1 cellular context compared by ENCODE assay signal in the genomic region with DNA sequence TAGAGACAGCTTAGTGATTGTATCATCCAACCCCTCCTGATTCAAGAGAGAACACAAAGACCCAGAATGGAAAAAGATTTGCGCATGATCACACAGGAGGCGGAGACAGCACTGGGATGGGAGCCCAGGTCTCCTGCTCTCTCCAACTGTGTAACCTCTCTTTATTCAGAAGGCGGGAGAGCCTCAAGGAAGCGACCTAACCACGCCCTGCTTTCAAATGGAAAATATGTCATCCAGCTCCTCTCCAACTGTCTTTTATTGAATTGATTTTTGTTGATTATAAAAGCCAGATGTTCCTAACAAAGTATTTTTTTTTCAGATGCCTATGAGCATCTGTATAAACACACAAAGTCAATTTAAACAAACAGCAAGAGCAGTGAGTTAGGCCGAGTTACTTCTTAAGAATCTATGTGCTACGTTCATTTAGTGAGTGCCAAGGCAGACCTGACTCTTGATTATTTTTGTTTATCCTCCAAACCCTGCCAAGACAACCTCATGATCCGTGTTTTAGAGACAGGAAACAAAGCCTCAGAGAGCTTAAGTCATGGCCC.
TF ChIP-seq lines count a peak whose summit lies in the region.

No MANE protein-coding gene starts in this region.

TF ChIP-seq in WTC11, 78 proteins besides CTCF, POLR2A, EP300 and RAD21 (continued from another document):
- TF ChIP-seq, protein P1, sequence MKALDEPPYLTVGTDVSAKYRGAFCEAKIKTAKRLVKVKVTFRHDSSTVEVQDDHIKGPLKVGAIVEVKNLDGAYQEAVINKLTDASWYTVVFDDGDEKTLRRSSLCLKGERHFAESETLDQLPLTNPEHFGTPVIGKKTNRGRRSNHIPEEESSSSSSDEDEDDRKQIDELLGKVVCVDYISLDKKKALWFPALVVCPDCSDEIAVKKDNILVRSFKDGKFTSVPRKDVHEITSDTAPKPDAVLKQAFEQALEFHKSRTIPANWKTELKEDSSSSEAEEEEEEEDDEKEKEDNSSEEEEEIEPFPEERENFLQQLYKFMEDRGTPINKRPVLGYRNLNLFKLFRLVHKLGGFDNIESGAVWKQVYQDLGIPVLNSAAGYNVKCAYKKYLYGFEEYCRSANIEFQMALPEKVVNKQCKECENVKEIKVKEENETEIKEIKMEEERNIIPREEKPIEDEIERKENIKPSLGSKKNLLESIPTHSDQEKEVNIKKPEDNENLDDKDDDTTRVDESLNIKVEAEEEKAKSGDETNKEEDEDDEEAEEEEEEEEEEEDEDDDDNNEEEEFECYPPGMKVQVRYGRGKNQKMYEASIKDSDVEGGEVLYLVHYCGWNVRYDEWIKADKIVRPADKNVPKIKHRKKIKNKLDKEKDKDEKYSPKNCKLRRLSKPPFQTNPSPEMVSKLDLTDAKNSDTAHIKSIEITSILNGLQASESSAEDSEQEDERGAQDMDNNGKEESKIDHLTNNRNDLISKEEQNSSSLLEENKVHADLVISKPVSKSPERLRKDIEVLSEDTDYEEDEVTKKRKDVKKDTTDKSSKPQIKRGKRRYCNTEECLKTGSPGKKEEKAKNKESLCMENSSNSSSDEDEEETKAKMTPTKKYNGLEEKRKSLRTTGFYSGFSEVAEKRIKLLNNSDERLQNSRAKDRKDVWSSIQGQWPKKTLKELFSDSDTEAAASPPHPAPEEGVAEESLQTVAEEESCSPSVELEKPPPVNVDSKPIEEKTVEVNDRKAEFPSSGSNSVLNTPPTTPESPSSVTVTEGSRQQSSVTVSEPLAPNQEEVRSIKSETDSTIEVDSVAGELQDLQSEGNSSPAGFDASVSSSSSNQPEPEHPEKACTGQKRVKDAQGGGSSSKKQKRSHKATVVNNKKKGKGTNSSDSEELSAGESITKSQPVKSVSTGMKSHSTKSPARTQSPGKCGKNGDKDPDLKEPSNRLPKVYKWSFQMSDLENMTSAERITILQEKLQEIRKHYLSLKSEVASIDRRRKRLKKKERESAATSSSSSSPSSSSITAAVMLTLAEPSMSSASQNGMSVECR (CRISPR knock-in tag; IDR thresholded peaks at IDR 0.05; ENCODE audit: borderline replicate concordance): no peak
- TF ChIP-seq NR1H2 (CRISPR knock-in tag; IDR thresholded peaks at IDR 0.05) (no peak), ZNF138 (CRISPR knock-in tag; conservative IDR thresholded peaks at IDR 0.05) (no peak)
- TF ChIP-seq, protein P2, sequence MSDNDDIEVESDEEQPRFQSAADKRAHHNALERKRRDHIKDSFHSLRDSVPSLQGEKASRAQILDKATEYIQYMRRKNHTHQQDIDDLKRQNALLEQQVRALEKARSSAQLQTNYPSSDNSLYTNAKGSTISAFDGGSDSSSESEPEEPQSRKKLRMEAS (CRISPR knock-in tag; IDR thresholded peaks at IDR 0.05): no peak
